In the genomic region with DNA sequence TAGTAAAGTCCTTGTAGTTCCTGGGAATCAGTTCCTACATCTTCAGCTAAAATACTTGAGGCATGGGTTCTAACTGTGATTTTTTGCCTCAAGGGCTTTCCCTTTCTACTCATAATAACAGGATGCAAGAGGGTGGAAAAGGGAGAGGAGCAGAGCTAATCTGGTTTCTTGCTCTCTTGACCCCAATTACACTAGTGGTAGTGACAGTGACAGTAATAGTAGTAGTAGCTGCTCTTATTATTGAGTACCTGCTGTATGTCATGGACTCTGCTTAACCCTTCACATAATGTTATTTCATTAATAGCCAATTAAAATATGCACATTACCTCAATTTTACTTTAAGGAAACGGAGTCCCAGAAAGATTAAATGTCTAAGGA, we compare ENCODE assay signal across 14 cellular contexts.
DNase-seq lines count a peak whose midpoint lies in the region; ATAC-seq, FAIRE-seq and TF ChIP-seq lines count a peak whose summit lies in the region.
"Had no signal": no experiment of that assay in that cellular context is flagged by ENCODE, and none has a peak within 500 bp of the region (broad histone marks: within the 10 kb centered on the region; RNA-seq: fewer than 3 reads in every experiment).

No MANE protein-coding gene starts in this region.

- H3K4me3 ChIP-seq in GM08714 (ENCODE audit: low read length) (peak overlapping the region; percentile 22; the same call in 1 of the 2 replicates), dorsolateral prefrontal cortex (no peak overlapping the region), kidney (ENCODE audit: low read length in 2 of 2) (no peak overlapping the region)
- H3K4me3 ChIP-seq: right lobe of liver had no signal

- peaks cover 3% of the 10 kb centered on the region for H3K27me3 Mint-ChIP-seq in activated naive CD8-positive, alpha-beta T cell treated with anti-CD3 and anti-CD28 coated beads, Interleukin-2, amount 50 U/mL, for 24 hours

- TF ChIP-seq CTCF in dorsolateral prefrontal cortex (IDR thresholded peaks at IDR 0.05 in 54 of 56, conservative IDR thresholded peaks at IDR 0.05 in 2 of 56; ENCODE audit: low read depth in 1 of 56, partially characterized antibody in 56 of 56), result no peak
- no peak for TF ChIP-seq CTCF in kidney (IDR thresholded peaks at IDR 0.05; ENCODE audit: borderline replicate concordance, extremely low read depth, insufficient read depth)

- H3K4me3 Mint-ChIP-seq in activated naive CD8-positive, alpha-beta T cell treated with anti-CD3 and anti-CD28 coated beads, Interleukin-2, amount 50 U/mL, for 24 hours, result no peak overlapping the region

- intact Hi-C loops in left cardiac atrium (cut with DNase I) (no loop called here), dorsolateral prefrontal cortex (cut with DNase I) (no loop called here), kidney (cut with DNase I) (no loop called here)

- H3K27ac Mint-ChIP-seq in activated naive CD8-positive, alpha-beta T cell treated with anti-CD3 and anti-CD28 coated beads, Interleukin-2, amount 50 U/mL, for 24 hours, result peak overlapping the region; percentile 79

- FAIRE-seq in kidney (lab: Jason Lieb, UNC), result no peak

- H3K4me1 ChIP-seq in kidney (ENCODE audit: control insufficient read depth in 1 of 2, insufficient read depth in 1 of 2, low read depth in 1 of 2, low read length in 2 of 2), result no peaks in the 10 kb centered on the region
- H3K4me1 ChIP-seq: right lobe of liver had no signal

- ATAC-seq in GM19467 (IDR thresholded peaks at IDR 0.05; ENCODE audit: unreplicated experiment) (peak; percentile 15), HG02981 (IDR thresholded peaks at IDR 0.05; ENCODE audit: unreplicated experiment) (peak; percentile 28), left cardiac atrium (no peak)
- no peak for ATAC-seq in activated naive CD8-positive, alpha-beta T cell treated with anti-CD3 and anti-CD28 coated beads, Interleukin-2, amount 50 U/mL, for 24 hours

- no peaks in the 10 kb centered on the region for H3K9me3 ChIP-seq in kidney (ENCODE audit: control insufficient read depth in 1 of 2, low read length in 2 of 2)
- H3K9me3 ChIP-seq: right lobe of liver had no signal

- no peaks in the 10 kb centered on the region for H3K36me3 Mint-ChIP-seq in activated naive CD8-positive, alpha-beta T cell treated with anti-CD3 and anti-CD28 coated beads, Interleukin-2, amount 50 U/mL, for 24 hours (ENCODE audit: low read depth)

- H3K27ac ChIP-seq in dorsolateral prefrontal cortex, result no peak overlapping the region
- no peak overlapping the region for H3K27ac ChIP-seq in kidney (ENCODE audit: low read depth in 2 of 2, low read length in 2 of 2)
- H3K27ac ChIP-seq: right lobe of liver had no signal

- H3K36me3 ChIP-seq in kidney (ENCODE audit: control insufficient read depth in 1 of 2, insufficient read depth in 2 of 2, low read length in 2 of 2), result no peaks in the 10 kb centered on the region
- H3K36me3 ChIP-seq: right lobe of liver had no signal

- peaks cover 36% of the 10 kb centered on the region for H3K4me1 Mint-ChIP-seq in activated naive CD8-positive, alpha-beta T cell treated with anti-CD3 and anti-CD28 coated beads, Interleukin-2, amount 50 U/mL, for 24 hours

- no peak overlapping the region for H3K9ac ChIP-seq in kidney (ENCODE audit: low read length in 2 of 2)

- no peak for DNase-seq in activated naive CD8-positive, alpha-beta T cell treated with anti-CD3 and anti-CD28 coated beads, Interleukin-2, amount 50 U/mL, for 24 hours
- DNase-seq in left cardiac atrium (no peak), dorsolateral prefrontal cortex (no peak), NCI-H446 (lab: John Stamatoyannopoulos, UW) (no peak), kidney (no peak)
- DNase-seq: activated effector memory CD4-positive, alpha-beta T cell treated with Interleukin-2 at 50 U/mL for 16 hours; cerebellar nuclear complex; NCI-H1092 treated with DMSO at 0.1 percent for 48 hours; NCI-H524 treated with DMSO at 0.1 percent for 48 hours; SIG-M5 had no signal

- peaks cover 0 to 8% (median 0%) of the 10 kb centered on the region in 45 donors for H3K27me3 ChIP-seq in dorsolateral prefrontal cortex
- H3K27me3 ChIP-seq: right lobe of liver had no signal

- peaks cover under 1% of the 10 kb centered on the region for H3K9me3 Mint-ChIP-seq in activated naive CD8-positive, alpha-beta T cell treated with anti-CD3 and anti-CD28 coated beads, Interleukin-2, amount 50 U/mL, for 24 hours

Comparison
In these comparisons a context has a peak if more than half of its experiments do, and no peak if none do; other contexts are left out.
1. ATAC-seq: peak in GM19467 (single experiment) and HG02981 (single experiment); none in activated naive CD8-positive, alpha-beta T cell treated with anti-CD3 and anti-CD28 coated beads, Interleukin-2, amount 50 U/mL, for 24 hours (single experiment) and left cardiac atrium (0 of 2).